In the genomic region with DNA sequence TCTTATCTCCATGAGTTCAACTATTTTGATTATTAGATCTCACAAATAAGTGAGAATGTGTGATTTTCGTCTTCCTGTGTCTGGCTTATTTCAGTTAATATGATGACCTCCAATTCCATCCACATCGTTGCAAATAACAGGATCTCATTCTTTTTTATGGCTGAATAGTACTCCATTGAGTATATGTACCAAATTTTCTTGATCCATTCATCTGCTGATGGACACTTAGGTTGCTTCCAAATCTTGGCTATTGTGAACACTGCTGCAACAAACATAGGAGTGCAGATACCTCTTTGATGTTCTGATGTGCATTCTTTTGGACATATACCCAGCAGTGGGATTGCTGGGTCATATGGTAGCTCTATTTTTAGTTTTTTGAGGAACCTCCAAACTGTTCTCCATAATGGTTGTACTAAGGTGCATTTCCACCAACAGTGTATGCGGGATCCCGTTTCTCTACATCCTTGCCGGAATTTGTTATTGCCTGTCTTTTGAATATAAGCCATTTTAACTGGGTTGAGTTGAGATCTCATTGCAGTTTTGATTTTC, we compare ENCODE assay signal across 7 cellular contexts.
A peak's percentile ranks its signal among the peaks of the same experiment; 100 is the strongest.
DNase-seq lines count a peak whose midpoint lies in the region; ATAC-seq, FAIRE-seq and TF ChIP-seq lines count a peak whose summit lies in the region.
"Not testable (repeated sequence)": the region's sequence is repeated elsewhere in the genome, so short reads cannot be mapped to it uniquely, and the experiment has no call there.

No MANE protein-coding gene starts in this region.

- FAIRE-seq in GM12878 (lab: Jason Lieb, UNC) = not testable (repeated sequence)

- not testable (repeated sequence) for H3K36me3 ChIP-seq in PC-9 (ENCODE audit: low read depth); SK-N-SH (replicated peaks in 1 of 2; ENCODE audit: control insufficient read depth in 1 of 2, insufficient read depth in 2 of 2, low read length in 1 of 2); GM12878 (ENCODE audit: control insufficient read depth in 2 of 2, insufficient read depth in 2 of 2, low read length in 1 of 2)

- BruUV-seq in PC-9 (replicated peaks; lab: Mats Ljungman, UMichigan); GM12878 (replicated peaks; lab: Mats Ljungman, UMichigan): not testable (repeated sequence)

- not testable (repeated sequence) for H3K79me2 ChIP-seq in PC-9 (ENCODE audit: low read depth); SK-N-SH (ENCODE audit: insufficient read depth); GM12878 (ENCODE audit: control insufficient read depth, insufficient read depth, low read length)

- not testable (repeated sequence) for H3K36me3 Mint-ChIP-seq in HFFc6 (ENCODE audit: low read depth); activated naive CD4-positive, alpha-beta T cell treated with anti-CD3 and anti-CD28 coated beads, Interleukin-2, amount 50 U/mL, for 24 hours; naive thymus-derived CD8-positive, alpha-beta T cell

- CTCF ChIA-PET in AG04450 (lab: Charles Lee); PC-9 (lab: Charles Lee); SK-N-SH (lab: Yijun Ruan, JAX): not testable (repeated sequence)
- CTCF ChIA-PET in GM12878 (lab: Yijun Ruan, JAX) = interaction anchor here (1.6 kb wide), 1 partner anchor 32 kb away, joined by 3 read pairs; no protein-coding TSS in a partner anchor

- not testable (repeated sequence) for H3K27me3 ChIP-seq in AG04450 (ENCODE audit: control insufficient read depth, insufficient read depth, low read length); PC-9 (ENCODE audit: insufficient read depth, low read depth); SK-N-SH (ENCODE audit: insufficient read depth); GM12878 (replicated peaks in 1 of 2; ENCODE audit: control insufficient read depth in 2 of 2, insufficient read depth in 2 of 2, low read length in 1 of 2)

- not testable (repeated sequence) for H2AFZ ChIP-seq in PC-9; SK-N-SH (ENCODE audit: low read depth); GM12878 (ENCODE audit: control insufficient read depth, low read depth, low read length)

- not testable (repeated sequence) for H3K4me3 Mint-ChIP-seq in HFFc6; naive thymus-derived CD8-positive, alpha-beta T cell
- peak overlapping the region; percentile 1 for H3K4me3 Mint-ChIP-seq in activated naive CD4-positive, alpha-beta T cell treated with anti-CD3 and anti-CD28 coated beads, Interleukin-2, amount 50 U/mL, for 24 hours

- not testable (repeated sequence) for TF ChIP-seq RAD21 in SK-N-SH (IDR thresholded peaks at IDR 0.05; ENCODE audit: low read length); GM12878 (IDR thresholded peaks at IDR 0.05; ENCODE audit: insufficient read depth, low read depth, low read length)

- peak overlapping the region; percentile 24; the same call in 1 of the 2 replicates for H3K9ac ChIP-seq in SK-N-SH
- not testable (repeated sequence) for H3K9ac ChIP-seq in GM12878 (ENCODE audit: control insufficient read depth, insufficient read depth, low read length)

- RAD21 ChIA-PET in GM12878 (lab: Charles Lee; ENCODE audit: unreplicated experiment) = not testable (repeated sequence)

- H3F3A ChIP-seq in PC-9 (ENCODE audit: insufficient read depth, low read depth) (peaks cover 32% of the 10 kb centered on the region), SK-N-SH (replicated peaks; ENCODE audit: insufficient read depth) (peaks cover 25% of the 10 kb centered on the region)

- WGBS in SK-N-SH (ENCODE audit: low lambda C conversion rate) = 83% methylated on average over 5 of the region's 5 CpGs
- 94% methylated on average over 5 of the region's 5 CpGs for WGBS in GM12878 (ENCODE audit: insufficient coverage, insufficient replicate concordance, low lambda C conversion rate, missing lambda C conversion rate)

- POLR2A ChIA-PET in AG04450 (lab: Yijun Ruan, JAX); SK-N-SH (lab: Yijun Ruan, JAX): not testable (repeated sequence)
- POLR2A ChIA-PET in PC-9 (lab: Charles Lee; ENCODE audit: unreplicated experiment) (interaction anchor here (0.6 kb wide), 1 partner anchor 141 kb away, joined by 19 read pairs; no protein-coding TSS in a partner anchor), GM12878 (lab: Charles Lee) (interaction anchor here (0.8 kb wide), 1 partner anchor 9 kb away, joined by 4 read pairs; no protein-coding TSS in a partner anchor)
- POLR2A ChIA-PET in naive thymus-derived CD8-positive, alpha-beta T cell (lab: Charles Lee) = interaction anchor here (1.1 kb wide), 1 partner anchor 16 kb away, joined by 3 read pairs; no protein-coding TSS in a partner anchor

- H3K4me1 ChIP-seq in PC-9 (replicated peaks; ENCODE audit: insufficient read depth) (peaks cover 26% of the 10 kb centered on the region), GM12878 (ENCODE audit: control insufficient read depth, insufficient read depth, low read length) (peaks cover 11% of the 10 kb centered on the region)
- not testable (repeated sequence) for H3K4me1 ChIP-seq in SK-N-SH (ENCODE audit: control insufficient read depth in 1 of 2, insufficient read depth in 2 of 2, low read depth in 1 of 2, low read length in 1 of 2)

- peak overlapping the region; percentile 42 for H3K27ac ChIP-seq in AG04450 (ENCODE audit: low read depth, low read length)
- H3K27ac ChIP-seq in PC-9 = peak overlapping the region; percentile 44
- peak overlapping the region in 1 of 2 experiments; percentile 72; a peak in 2 of 4 replicates for H3K27ac ChIP-seq in SK-N-SH (ENCODE audit: low read depth in 2 of 2, low read length in 1 of 2)
- not testable (repeated sequence) for H3K27ac ChIP-seq in GM12878 (ENCODE audit: control insufficient read depth, insufficient read depth)

- not testable (repeated sequence) for H3K4me2 ChIP-seq in PC-9; SK-N-SH; GM12878 (ENCODE audit: control insufficient read depth, insufficient read depth)

- TF ChIP-seq CTCF in AG04450 (IDR thresholded peaks at IDR 0.05; ENCODE audit: low read depth, low read length); HFFc6 (IDR thresholded peaks at IDR 0.05); PC-9 (conservative IDR thresholded peaks at IDR 0.05); SK-N-SH (IDR thresholded peaks at IDR 0.05); GM12878 (IDR thresholded peaks at IDR 0.05 in 2 of 3, conservative IDR thresholded peaks at IDR 0.05 in 1 of 3; ENCODE audit: control insufficient read depth in 2 of 3, extremely low read depth in 1 of 3, insufficient read depth in 1 of 3, low read depth in 3 of 3, low read length in 3 of 3): not testable (repeated sequence)

- not testable (repeated sequence) for TF ChIP-seq POLR2A in GM12878 (IDR thresholded peaks at IDR 0.05; ENCODE audit: low read depth, low read length)

- SMC1A ChIA-PET in GM12878 (lab: Charles Lee; ENCODE audit: uncharacterized antibody, unreplicated experiment) = interaction anchor here (3.0 to 7.6 kb wide), 2 partner anchors 8 to 10 kb away, joined by 13 to 49 read pairs; no protein-coding TSS in a partner anchor

- H3K4me1 Mint-ChIP-seq in HFFc6 (ENCODE audit: low read depth) = peaks cover 35% of the 10 kb centered on the region
- H3K4me1 Mint-ChIP-seq in activated naive CD4-positive, alpha-beta T cell treated with anti-CD3 and anti-CD28 coated beads, Interleukin-2, amount 50 U/mL, for 24 hours = peaks cover 64% of the 10 kb centered on the region
- H3K4me1 Mint-ChIP-seq in naive thymus-derived CD8-positive, alpha-beta T cell = peaks cover 19 to 58% (median 44%) of the 10 kb centered on the region in 4 donors

- H3K27me3 Mint-ChIP-seq in HFFc6 (ENCODE audit: insufficient read depth); activated naive CD4-positive, alpha-beta T cell treated with anti-CD3 and anti-CD28 coated beads, Interleukin-2, amount 50 U/mL, for 24 hours; naive thymus-derived CD8-positive, alpha-beta T cell: not testable (repeated sequence)

- H3K27ac Mint-ChIP-seq in HFFc6 = peak overlapping the region; percentile 77; the same call in 1 of the 2 replicates
- H3K27ac Mint-ChIP-seq in activated naive CD4-positive, alpha-beta T cell treated with anti-CD3 and anti-CD28 coated beads, Interleukin-2, amount 50 U/mL, for 24 hours = peak overlapping the region; percentile 52
- peak overlapping the region in 6 of 10 donors; percentile 2 to 95 (median 62) for H3K27ac Mint-ChIP-seq in naive thymus-derived CD8-positive, alpha-beta T cell

- not testable (repeated sequence) for H3K4me3 ChIP-seq in AG04450 (ENCODE audit: low read depth, low read length); PC-9; SK-N-SH (ENCODE audit: low read depth in 2 of 2, low read length in 1 of 2); GM12878

- TF ChIP-seq EP300 in SK-N-SH (IDR thresholded peaks at IDR 0.05; ENCODE audit: borderline replicate concordance in 1 of 2, low read depth in 1 of 2, low read length in 1 of 2); GM12878 (IDR thresholded peaks at IDR 0.05; ENCODE audit: borderline replicate concordance in 1 of 2, control insufficient read depth in 1 of 2, low read depth in 2 of 2, low read length in 2 of 2): not testable (repeated sequence)

- not testable (repeated sequence) for H3K9me3 ChIP-seq in AG04450 (ENCODE audit: control insufficient read depth, insufficient read depth, low read length); PC-9 (ENCODE audit: insufficient read depth, low read depth); SK-N-SH; GM12878 (replicated peaks; ENCODE audit: control insufficient read depth, insufficient read depth, low read length)

- H3K9me2 ChIP-seq in PC-9 (ENCODE audit: insufficient read depth); SK-N-SH: not testable (repeated sequence)

- intact Hi-C loops in PC-9 (cut with micrococcal nuclease; ENCODE audit: unreplicated experiment); GM12878 (cut with micrococcal nuclease; ENCODE audit: unreplicated experiment): not testable (repeated sequence)

- H3K9me3 Mint-ChIP-seq in HFFc6; activated naive CD4-positive, alpha-beta T cell treated with anti-CD3 and anti-CD28 coated beads, Interleukin-2, amount 50 U/mL, for 24 hours; naive thymus-derived CD8-positive, alpha-beta T cell: not testable (repeated sequence)

- not testable (repeated sequence) for DNase-seq in AG04450 (ENCODE audit: low read depth, low spot score); HFFc6; PC-9; SK-N-SH; GM12878 (ENCODE audit: low read depth, low spot score); naive thymus-derived CD8-positive, alpha-beta T cell

- not testable (repeated sequence) for ATAC-seq in GM12878; naive thymus-derived CD8-positive, alpha-beta T cell

- in situ Hi-C loops in GM12878 (cut with MboI) = not testable (repeated sequence)

- not testable (repeated sequence) for H4K20me1 ChIP-seq in PC-9 (ENCODE audit: insufficient read depth); SK-N-SH (ENCODE audit: insufficient read depth); GM12878 (ENCODE audit: control insufficient read depth, insufficient read depth)
